Comparison of ENCODE assay signal across 17 cellular contexts in the genomic region with DNA sequence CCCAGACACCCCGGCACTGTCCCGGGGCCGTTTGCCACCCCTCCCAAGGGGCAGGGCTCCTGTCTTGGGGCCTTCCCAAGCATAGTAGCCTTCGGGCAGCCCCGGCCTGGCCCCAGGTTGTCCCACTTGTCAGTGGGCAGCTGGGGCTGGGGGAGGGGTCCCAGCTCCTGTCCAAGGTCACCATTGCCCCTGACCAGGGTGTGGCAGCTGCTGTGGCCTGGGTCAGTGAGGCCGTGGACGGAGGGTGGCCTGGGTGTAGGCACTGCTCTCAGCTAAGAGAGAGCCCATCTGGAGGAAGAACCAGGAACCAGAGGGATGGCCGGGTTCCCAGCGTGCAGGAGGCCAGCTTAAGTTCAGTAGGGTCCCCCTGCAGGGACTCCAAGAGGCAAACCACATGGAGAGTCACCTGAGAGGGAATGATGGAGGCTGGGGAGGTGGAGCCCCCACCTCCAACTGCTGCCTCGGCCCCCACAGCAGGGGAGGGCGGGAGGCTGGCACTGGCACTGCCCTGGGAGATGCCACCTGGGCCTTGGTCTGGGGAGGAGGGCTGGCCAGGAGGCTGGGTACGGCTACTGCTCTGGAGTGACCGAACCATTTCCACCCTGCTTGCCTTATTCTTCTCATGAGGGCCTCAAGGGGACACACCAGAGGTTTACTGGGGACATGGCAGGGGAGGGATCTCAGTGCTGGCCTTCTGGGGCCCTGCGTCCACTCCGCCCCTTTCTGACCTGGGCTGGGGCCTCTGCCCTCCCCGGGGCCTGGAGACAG. TPM values are rescaled to one million over a fixed set of nuclear protein-coding genes. Genes with fewer than 3 reads are reported as not detected.
DNase-seq lines count a peak whose midpoint lies in the region; ATAC-seq and TF ChIP-seq lines count a peak whose summit lies in the region.
"Had no signal": no experiment of that assay in that cellular context is flagged by ENCODE, and none has a peak within 500 bp of the region (broad histone marks: within the 10 kb centered on the region; RNA-seq: fewer than 3 reads in every experiment).

No MANE protein-coding gene starts in this region.

- H3K4me3 Mint-ChIP-seq in osteocyte (ENCODE audit: unreplicated experiment): no peak overlapping the region
- H3K4me3 Mint-ChIP-seq: IgD-negative memory B cell; T-helper 1 cell treated with Interleukin-12 subunit alpha and Interleukin-12 subunit beta and Interleukin-4 antibody, amounts not matched to agents 30 μg/mL and 1 μg/mL, for 36 hours had no signal

- H3K9me2 ChIP-seq in Karpas-422 (replicated peaks; ENCODE audit: insufficient read depth, low read length): no peaks in the 10 kb centered on the region

- H3K9ac ChIP-seq in Karpas-422 (ENCODE audit: low read length): no peak overlapping the region

- ATAC-seq in Panc1 (peak; percentile 49), gastroesophageal sphincter (peak; percentile 5)

- no peak overlapping the region for H3K4me3 ChIP-seq in HEK293 (ENCODE audit: low read depth, low read length)
- no peak overlapping the region for H3K4me3 ChIP-seq in Panc1 (ENCODE audit: low read depth in 2 of 2, low read length in 2 of 2)
- no peak overlapping the region for H3K4me3 ChIP-seq in gastroesophageal sphincter
- H3K4me3 ChIP-seq in testis: no peak overlapping the region
- no peak overlapping the region for H3K4me3 ChIP-seq in Karpas-422 (ENCODE audit: low read length)
- H3K4me3 ChIP-seq: A549, SK-N-MC had no signal

- H3K27me3 ChIP-seq in Panc1 (ENCODE audit: control insufficient read depth, insufficient read depth, low read length) (no peaks in the 10 kb centered on the region), gastroesophageal sphincter (peaks cover 40% of the 10 kb centered on the region), testis (no peaks in the 10 kb centered on the region), Karpas-422 (ENCODE audit: low read length) (no peaks in the 10 kb centered on the region)

- 60% methylated on average over 1 of the region's 16 CpGs; no CpG with 5 or more reads in 1 of the 2 donors for WGBS in gastroesophageal sphincter (ENCODE audit: low coverage in 1 of 2), 2 donors
- WGBS in testis, 2 donors: 60 to 74% methylated on average over 8 to 16 of the region's 16 CpGs

- no peak overlapping the region for H2AFZ ChIP-seq in Karpas-422 (ENCODE audit: low read length)

- H3K27me3 Mint-ChIP-seq in osteocyte (ENCODE audit: unreplicated experiment): no peaks in the 10 kb centered on the region

- intact Hi-C loops in Panc1 (cut with micrococcal nuclease; ENCODE audit: unreplicated experiment): loop anchor here (2.0 kb wide), 1 partner anchor 127 kb away; no protein-coding TSS in a partner anchor
- intact Hi-C loops in testis (cut with DNase I; ENCODE audit: low total_unique reads): loop anchor here (5.0 kb wide), 2 partner anchors 110 to 125 kb away; partner anchors contain the start of gene RTN4R

- H3K27ac Mint-ChIP-seq in osteocyte (ENCODE audit: unreplicated experiment): no peak overlapping the region
- H3K27ac Mint-ChIP-seq: IgD-negative memory B cell; T-helper 1 cell treated with Interleukin-12 subunit alpha and Interleukin-12 subunit beta and Interleukin-4 antibody, amounts not matched to agents 30 μg/mL and 1 μg/mL, for 36 hours had no signal

- no peaks in the 10 kb centered on the region for H4K20me1 ChIP-seq in Karpas-422 (ENCODE audit: insufficient read depth, low read depth, low read length)

- 0 out of 2 replicates have a peak, but pooled peaks have one; percentile 39 for TF ChIP-seq CTCF in C4-2B (conservative IDR thresholded peaks at IDR 0.05)
- TF ChIP-seq CTCF in HEK293 (tag by site-specific recombination; IDR thresholded peaks at IDR 0.05): no peak
- TF ChIP-seq CTCF in Panc1 (IDR thresholded peaks at IDR 0.05): no peak
- TF ChIP-seq CTCF in gastroesophageal sphincter (IDR thresholded peaks at IDR 0.05): no peak
- no peak for TF ChIP-seq CTCF in osteocyte (IDR thresholded peaks at IDR 0.05)
- no peak for TF ChIP-seq CTCF in testis (IDR thresholded peaks at IDR 0.05)

- no peak for TF ChIP-seq POLR2A in gastroesophageal sphincter (IDR thresholded peaks at IDR 0.05)
- no peak for TF ChIP-seq POLR2A in testis (IDR thresholded peaks at IDR 0.05)

- H3K4me1 ChIP-seq in HEK293 (ENCODE audit: control insufficient read depth, insufficient read depth, low read length) (no peaks in the 10 kb centered on the region), Panc1 (ENCODE audit: control insufficient read depth, insufficient read depth, low read length) (no peaks in the 10 kb centered on the region), gastroesophageal sphincter (peaks cover 0 to 7% (median 0%) of the 10 kb centered on the region in 3 donors), testis (peaks cover 4% of the 10 kb centered on the region), Karpas-422 (ENCODE audit: low read length) (no peaks in the 10 kb centered on the region)
- H3K4me1 ChIP-seq: A549 had no signal

- no peaks in the 10 kb centered on the region for H3K79me2 ChIP-seq in Karpas-422 (ENCODE audit: low read length)

- CTCF ChIA-PET in HEK293 (lab: Yijun Ruan, JAX) (interaction anchor here (0.6 to 6.0 kb wide), 31 partner anchors 10 to 339 kb away, joined by 3 to 64 read pairs (median 5); partner anchors contain the start of gene DGCR6L), Panc1 (lab: Charles Lee) (interaction anchor here (0.6 kb wide), 1 partner anchor 127 kb away, joined by 3 read pairs; no protein-coding TSS in a partner anchor)

- POLR2A ChIA-PET in HEK293 (lab: Yijun Ruan, JAX) (interaction anchor here (0.7 to 0.9 kb wide), 3 partner anchors 80 to 128 kb away, joined by 3 read pairs; no protein-coding TSS in a partner anchor), Panc1 (lab: Charles Lee) (no interaction called here)

- DNase-seq in Panc1 (ENCODE audit: low read depth, low spot score) (no peak), osteocyte (ENCODE audit: extremely low spot score, unreplicated experiment) (no peak), NCI-H2081 treated with DMSO at 0.1 percent for 48 hours (lab: John Stamatoyannopoulos, UW) (no peak), testis (no peak), Karpas-422 (no peak)
- DNase-seq: SIG-M5 had no signal

- in situ Hi-C loops in Panc1 (cut with HindIII; ENCODE audit: low pct_unique_long_range_greater_than_20kb, low sequenced_read_pairs): no loop called here

- H3K36me3 ChIP-seq in HEK293 (ENCODE audit: control insufficient read depth in 2 of 2, insufficient read depth in 1 of 2, low read length in 2 of 2) (no peaks in the 10 kb centered on the region), Panc1 (ENCODE audit: control insufficient read depth, insufficient read depth, low read length) (no peaks in the 10 kb centered on the region), gastroesophageal sphincter (no peaks in the 10 kb centered on the region), testis (ENCODE audit: low read depth, missing control alignments) (no peaks in the 10 kb centered on the region), Karpas-422 (ENCODE audit: insufficient read depth, low read length) (no peaks in the 10 kb centered on the region)

- H3K4me1 Mint-ChIP-seq in osteocyte (ENCODE audit: unreplicated experiment): peaks cover 9% of the 10 kb centered on the region

- TF ChIP-seq EP300 in gastroesophageal sphincter (IDR thresholded peaks at IDR 0.05): no peak

- no peaks in the 10 kb centered on the region for H3K36me3 Mint-ChIP-seq in osteocyte (ENCODE audit: unreplicated experiment)
- H3K36me3 Mint-ChIP-seq: IgD-negative memory B cell had no signal

- H3K9me3 ChIP-seq in HEK293 (ENCODE audit: control insufficient read depth, insufficient read depth, low read depth, low read length) (no peaks in the 10 kb centered on the region), Panc1 (ENCODE audit: control insufficient read depth, insufficient read depth, low read depth, low read length) (no peaks in the 10 kb centered on the region), gastroesophageal sphincter (no peaks in the 10 kb centered on the region), testis (no peaks in the 10 kb centered on the region), Karpas-422 (ENCODE audit: low read length) (no peaks in the 10 kb centered on the region)
- H3K9me3 ChIP-seq: A549 had no signal

- BruUV-seq in Panc1 (replicated peaks; lab: Mats Ljungman, UMichigan): no TSS peak

- H3K4me2 ChIP-seq in Karpas-422 (ENCODE audit: low read depth, low read length, poor library complexity, severe bottlenecking): no peak overlapping the region
- H3K4me2 ChIP-seq: A549 had no signal

- no peak overlapping the region for H3K27ac ChIP-seq in C4-2B
- H3K27ac ChIP-seq in HEK293 (ENCODE audit: extremely low read depth, low read depth, low read length): no peak overlapping the region
- no peak overlapping the region for H3K27ac ChIP-seq in Panc1 (ENCODE audit: low read length)
- no peak overlapping the region for H3K27ac ChIP-seq in gastroesophageal sphincter
- H3K27ac ChIP-seq in testis: no peak overlapping the region
- H3K27ac ChIP-seq in Karpas-422 (ENCODE audit: low read length): no peak overlapping the region
- H3K27ac ChIP-seq: A549, RWPE1, SK-N-MC had no signal

- no peaks in the 10 kb centered on the region for H3K9me3 Mint-ChIP-seq in osteocyte (ENCODE audit: unreplicated experiment)
- H3K9me3 Mint-ChIP-seq: IgD-negative memory B cell; T-helper 1 cell treated with Interleukin-12 subunit alpha and Interleukin-12 subunit beta and Interleukin-4 antibody, amounts not matched to agents 30 μg/mL and 1 μg/mL, for 36 hours had no signal

RNA-seq across cellular contexts. Expression of gene CCDC188, which starts 6.7 kb away (rescaled TPM):
- total RNA-seq in Panc1 (2021; ENCODE audit: unreplicated experiment) (not detected), gastroesophageal sphincter (not detected), osteocyte (0.56 and 1.6 TPM in 2 replicates), testis (10 to 100 TPM; 12.2 to 33.1 TPM)
- polyA plus RNA-seq in Panc1 (2012; ENCODE audit: insufficient read length): not detected
- 46.5 TPM for polyA plus RNA-seq in testis (ENCODE audit: insufficient read depth, low read depth, low replicate concordance)
- not detected in 2 replicates for total RNA-seq in Karpas-422 (2014; rRNA removed; shearing (Covaris generic); ENCODE audit: low replicate concordance)
- total RNA-seq: Calu3, H4, NCI-H460 had no signal
- polyA plus RNA-seq: A549, IgD-negative memory B cell had no signal

RNA-seq across cellular contexts. Expression of gene ZDHHC8, which starts 26.0 kb away (rescaled TPM):
- 79.0 TPM for total RNA-seq in Panc1 (2021; ENCODE audit: unreplicated experiment)
- 77.8 TPM for polyA plus RNA-seq in Panc1 (2012; ENCODE audit: insufficient read length)
- 10 to 100 TPM; 11.8 to 27.8 (median 16.4) TPM for total RNA-seq in gastroesophageal sphincter
- total RNA-seq in osteocyte: 102 and 108 TPM in 2 replicates
- total RNA-seq in testis: 10 to 100 TPM; 40.9 to 44.0 TPM
- polyA plus RNA-seq in testis (ENCODE audit: insufficient read depth, low read depth, low replicate concordance): 34.0 TPM
- 8.9 and 11.5 TPM in 2 replicates for total RNA-seq in Karpas-422 (2014; rRNA removed; shearing (Covaris generic); ENCODE audit: low replicate concordance)

RNA-seq across cellular contexts. Expression of gene TRMT2A, which starts 40.6 kb away (rescaled TPM):
- total RNA-seq in Panc1 (2021; ENCODE audit: unreplicated experiment): 66.7 TPM
- 64.6 TPM for polyA plus RNA-seq in Panc1 (2012; ENCODE audit: insufficient read length)
- 10 to 100 TPM; 24.1 to 57.0 (median 36.3) TPM for total RNA-seq in gastroesophageal sphincter
- 60.8 and 62.9 TPM in 2 replicates for total RNA-seq in osteocyte
- total RNA-seq in testis: 100 to 1,000 TPM in 1 of 2 donors, 10 to 100 TPM in 1; 97.2 to 122 TPM
- polyA plus RNA-seq in testis (ENCODE audit: insufficient read depth, low read depth, low replicate concordance): 82.7 TPM
- 54.8 and 130 TPM in 2 replicates for total RNA-seq in Karpas-422 (2014; rRNA removed; shearing (Covaris generic); ENCODE audit: low replicate concordance)

RNA-seq across cellular contexts. Expression of gene RANBP1, which starts 41.7 kb away (rescaled TPM):
- total RNA-seq in Panc1 (2021; ENCODE audit: unreplicated experiment): 232 TPM
- polyA plus RNA-seq in Panc1 (2012; ENCODE audit: insufficient read length): 266 TPM
- 100 to 1,000 TPM; 115 to 162 (median 158) TPM for total RNA-seq in gastroesophageal sphincter
- 97.0 and 104 TPM in 2 replicates for total RNA-seq in osteocyte
- total RNA-seq in testis: 100 to 1,000 TPM; 284 to 318 TPM
- polyA plus RNA-seq in testis (ENCODE audit: insufficient read depth, low read depth, low replicate concordance): 247 TPM
- 133 and 205 TPM in 2 replicates for total RNA-seq in Karpas-422 (2014; rRNA removed; shearing (Covaris generic); ENCODE audit: low replicate concordance)
